In genomic region chr16:33339093-33340071, GRCh38 we compare ENCODE assay signal across 10 cellular contexts. TPM values are rescaled to one million over a fixed set of nuclear protein-coding genes. Genes with fewer than 3 reads are reported as not detected.
DNase-seq lines count a peak whose midpoint lies in the region; ATAC-seq and TF ChIP-seq lines count a peak whose summit lies in the region.
"Not testable (repeated sequence)": the region's sequence is repeated elsewhere in the genome, so short reads cannot be mapped to it uniquely, and the experiment has no call there.
"Had no signal": no experiment of that assay in that cellular context is flagged by ENCODE, and none has a peak within 500 bp of the region (broad histone marks: within the 10 kb centered on the region; RNA-seq: fewer than 3 reads in every experiment).

No MANE protein-coding gene starts in this region.

- H3K14ac ChIP-seq in trophoblast cell (ENCODE audit: low read length): not testable (repeated sequence)

- H3K27me3 ChIP-seq in effector memory CD4-positive, alpha-beta T cell (replicated peaks; ENCODE audit: control insufficient read depth, insufficient read depth, low read length, poor library complexity, severe bottlenecking); trophoblast cell (ENCODE audit: insufficient read depth, low read length): not testable (repeated sequence)

- not testable (repeated sequence) for H3K4ac ChIP-seq in trophoblast cell (ENCODE audit: low read depth, low read length)

- not testable (repeated sequence) for H3K27ac ChIP-seq in effector memory CD4-positive, alpha-beta T cell (ENCODE audit: insufficient read depth, low read length, poor library complexity, severe bottlenecking); trophoblast cell (ENCODE audit: low read depth, low read length)

- TF ChIP-seq CTCF in AG10803 (conservative IDR thresholded peaks at IDR 0.05; ENCODE audit: low read length): not testable (repeated sequence)

- not testable (repeated sequence) for H2AFZ ChIP-seq in trophoblast cell (ENCODE audit: insufficient read depth, low read length, poor library complexity)

- not testable (repeated sequence) for H3K79me2 ChIP-seq in trophoblast cell (ENCODE audit: control insufficient read depth, insufficient read depth, low read length, poor library complexity)

- H3K9ac ChIP-seq in trophoblast cell (ENCODE audit: low read length): not testable (repeated sequence)

- WGBS in trophoblast cell (ENCODE audit: extremely low coverage, insufficient coverage, insufficient read length): no CpG with 5 or more reads among the region's 4 CpGs

- not testable (repeated sequence) for H3K4me3 ChIP-seq in AG10803 (ENCODE audit: low read length); effector memory CD4-positive, alpha-beta T cell (ENCODE audit: insufficient read depth, low read depth, low read length, poor library complexity, severe bottlenecking)
- peak overlapping the region; percentile 4 for H3K4me3 ChIP-seq in trophoblast cell (ENCODE audit: low read depth, low read length)

- H4K8ac ChIP-seq in trophoblast cell (ENCODE audit: low read depth, low read length): not testable (repeated sequence)

- not testable (repeated sequence) for H3K4me1 ChIP-seq in effector memory CD4-positive, alpha-beta T cell (ENCODE audit: control insufficient read depth, insufficient read depth, low read length, poor library complexity, severe bottlenecking); trophoblast cell (ENCODE audit: control insufficient read depth in 1 of 2, insufficient read depth in 2 of 2, low read length in 2 of 2)

- not testable (repeated sequence) for H4K12ac ChIP-seq in trophoblast cell (ENCODE audit: low read depth, low read length)

- H3K4me2 ChIP-seq in trophoblast cell (ENCODE audit: low read length): not testable (repeated sequence)

- not testable (repeated sequence) for H2BK120ac ChIP-seq in trophoblast cell (ENCODE audit: insufficient read depth, low read length, poor library complexity)

- not testable (repeated sequence) for H3K23ac ChIP-seq in trophoblast cell (ENCODE audit: low read length)

- peak; percentile 0 for DNase-seq in AG10803 (ENCODE audit: low read depth)
- DNase-seq in NCI-H226: peak; percentile 1
- peak; percentile 38 for DNase-seq in activated CD4-positive, alpha-beta T cell treated with anti-CD3 and anti-CD28 coated beads, Interleukin-2, amount 50 U/mL, for 1 hour
- DNase-seq in activated gamma-delta T cell treated with Interleukin-2 at 50 U/mL for 16 hours: peak; percentile 62
- DNase-seq in effector memory CD4-positive, alpha-beta T cell: peak in 2 of 3 donors; percentile 6 to 40
- DNase-seq in left lobe of liver (ENCODE audit: low spot score): not testable (repeated sequence)
- DNase-seq in trophoblast cell: peak in 1 of 2 donors; percentile 0
- DNase-seq in stimulated activated CD8-positive, alpha-beta memory T cell treated with anti-CD3 and anti-CD28 coated beads, Interleukin-15, amount 100 ng/mL, for 48 hours (ENCODE audit: low read depth in 2 of 2): peak; percentile 29 to 36

- H2BK12ac ChIP-seq in trophoblast cell (ENCODE audit: low read length): not testable (repeated sequence)

- H3K9me3 ChIP-seq in effector memory CD4-positive, alpha-beta T cell (ENCODE audit: control insufficient read depth, low read length): not testable (repeated sequence)
- peaks cover 21% of the 10 kb centered on the region for H3K9me3 ChIP-seq in trophoblast cell (ENCODE audit: insufficient read depth, low read depth, low read length)

- peak; percentile 50 for ATAC-seq in left lobe of liver

- H4K91ac ChIP-seq in trophoblast cell (ENCODE audit: low read depth, low read length): not testable (repeated sequence)

- H3K18ac ChIP-seq in trophoblast cell (ENCODE audit: low read length): not testable (repeated sequence)

- H2AK5ac ChIP-seq in trophoblast cell (ENCODE audit: low read length): not testable (repeated sequence)

- not testable (repeated sequence) for H3K79me1 ChIP-seq in trophoblast cell (ENCODE audit: low read length)

- not testable (repeated sequence) for H2BK5ac ChIP-seq in trophoblast cell (ENCODE audit: low read depth, low read length, poor library complexity)

- not testable (repeated sequence) for H3K36me3 ChIP-seq in effector memory CD4-positive, alpha-beta T cell (ENCODE audit: control insufficient read depth, insufficient read depth, low read length); trophoblast cell (ENCODE audit: control insufficient read depth in 1 of 2, insufficient read depth in 2 of 2, low read length in 2 of 2)

RNA-seq across cellular contexts. Expression of gene TP53TG3B, which starts 21.3 kb away (rescaled TPM):
- total RNA-seq in left lobe of liver: not detected
- not detected in 2 replicates for polyA plus RNA-seq in trophoblast cell (2013)
- total RNA-seq: H9, skeletal muscle tissue had no signal

RNA-seq across cellular contexts. Expression of gene TP53TG3E, which starts 35.3 kb away (rescaled TPM):
- total RNA-seq in left lobe of liver: not detected
- not detected in 2 replicates for polyA plus RNA-seq in trophoblast cell (2013)
- total RNA-seq: H9, skeletal muscle tissue had no signal
